Comparison of ENCODE assay signal across 17 cellular contexts in the genomic region with DNA sequence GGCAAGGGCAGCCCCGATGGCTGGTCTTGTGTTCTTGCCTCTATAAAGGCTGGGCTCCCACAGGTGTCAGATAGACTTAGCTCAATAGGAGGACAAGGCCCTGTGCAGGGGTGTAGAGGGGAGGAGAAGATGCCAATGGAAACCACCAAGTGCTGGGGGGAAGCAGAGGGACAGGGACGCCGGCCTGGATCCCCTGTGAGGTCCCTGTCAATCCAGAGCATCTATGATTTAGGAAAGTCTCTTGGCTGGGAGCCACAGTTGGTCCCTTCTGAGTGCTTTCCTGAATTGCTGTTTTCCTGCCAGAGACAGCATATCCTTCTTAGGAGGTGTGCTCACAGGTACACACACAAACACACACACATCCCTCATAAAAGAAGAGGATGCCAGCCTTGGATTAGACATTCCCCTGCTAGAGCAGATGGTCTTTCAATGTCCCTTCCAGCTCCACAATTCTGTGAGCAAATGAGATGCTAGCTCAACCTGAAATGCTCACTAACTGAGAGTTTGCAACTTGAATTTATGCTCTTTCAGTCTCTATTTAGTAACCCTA.
DNase-seq lines count a peak whose midpoint lies in the region; TF ChIP-seq lines count a peak whose summit lies in the region.
"Had no signal": no experiment of that assay in that cellular context is flagged by ENCODE, and none has a peak within 500 bp of the region (broad histone marks: within the 10 kb centered on the region; RNA-seq: fewer than 3 reads in every experiment).

No MANE protein-coding gene starts in this region.

- no peak for TF ChIP-seq POLR2A in prostate gland (IDR thresholded peaks at IDR 0.05)
- no peak for TF ChIP-seq POLR2A in uterus (IDR thresholded peaks at IDR 0.05)

- no peaks in the 10 kb centered on the region for H3K27me3 ChIP-seq in prostate gland (replicated peaks; ENCODE audit: insufficient read depth)
- no peaks in the 10 kb centered on the region for H3K27me3 ChIP-seq in uterus
- H3K27me3 ChIP-seq in neural progenitor cell: peaks cover 10% of the 10 kb centered on the region
- H3K27me3 ChIP-seq: BLaER1 treated with 17β-estradiol and CSF1 and Interleukin-3, amounts not matched to agents 10 nM and 100 nM had no signal

- intact Hi-C loops in prostate gland (cut with DNase I) (no loop called here), uterus (cut with DNase I; ENCODE audit: low total_unique reads) (loop anchor here (10.0 kb wide), 1 partner anchor 359 kb away; a partner anchor contains a TSS)

- H4K20me1 ChIP-seq in neural progenitor cell (ENCODE audit: low read depth): no peaks in the 10 kb centered on the region

- no peaks in the 10 kb centered on the region for H3K36me3 ChIP-seq in prostate gland
- no peaks in the 10 kb centered on the region for H3K36me3 ChIP-seq in uterus
- H3K36me3 ChIP-seq in neural progenitor cell: no peaks in the 10 kb centered on the region
- H3K36me3 ChIP-seq: HAP-1 had no signal

- TF ChIP-seq CTCF in prostate gland (IDR thresholded peaks at IDR 0.05): no peak
- no peak for TF ChIP-seq CTCF in uterus (IDR thresholded peaks at IDR 0.05)
- no peak for TF ChIP-seq CTCF in neural progenitor cell (IDR thresholded peaks at IDR 0.05)

- DNase-seq in G401 (ENCODE audit: low spot score) (peak; percentile 96), cerebellar cortex (ENCODE audit: low spot score) (peak; percentile 94), prostate gland (ENCODE audit: low spot score) (peak; percentile 3), superior temporal gyrus (ENCODE audit: extremely low spot score) (peak; percentile 17), uterus (no peak), iPS-NIHi7 (ENCODE audit: extremely low spot score) (no peak), neural progenitor cell (ENCODE audit: low spot score) (no peak)
- DNase-seq: CD8-positive, alpha-beta memory T cell; COR-L47; DMS 273 treated with DMSO at 0.1 percent for 48 hours; DMS53; DND-41; EL; GM23248 had no signal

- in situ Hi-C loops in G401 (cut with HindIII; ENCODE audit: low sequenced_read_pairs): no loop called here

- no peak overlapping the region for H3K4me3 ChIP-seq in prostate gland
- H3K4me3 ChIP-seq in uterus: no peak overlapping the region
- no peak overlapping the region for H3K4me3 ChIP-seq in neural progenitor cell
- H3K4me3 ChIP-seq: BLaER1 treated with 17β-estradiol and CSF1 and Interleukin-3, amounts not matched to agents 10 nM and 100 nM; GM23248; HAP-1 had no signal

- H3K36me3 Mint-ChIP-seq in neural progenitor cell: peaks cover 12% of the 10 kb centered on the region

- WGBS in prostate gland: 81% methylated on average over 3 of the region's 3 CpGs

- H3K79me2 ChIP-seq in neural progenitor cell (ENCODE audit: low read depth): no peaks in the 10 kb centered on the region

- no peak overlapping the region for H2AFZ ChIP-seq in neural progenitor cell (replicated peaks)
- H2AFZ ChIP-seq: GM23248 had no signal

- no peak overlapping the region for H3K27ac Mint-ChIP-seq in neural progenitor cell
- H3K27ac Mint-ChIP-seq: B cell; CD8-positive, alpha-beta memory T cell had no signal

- H3K27ac ChIP-seq in prostate gland (no peak overlapping the region), uterus (no peak overlapping the region), neural progenitor cell (no peak overlapping the region)
- H3K27ac ChIP-seq: BLaER1 treated with 17β-estradiol and CSF1 and Interleukin-3, amounts not matched to agents 10 nM and 100 nM; GM23248 had no signal

- peaks cover 6% of the 10 kb centered on the region for H3K4me1 Mint-ChIP-seq in neural progenitor cell

- peaks cover 15% of the 10 kb centered on the region for H3K9me3 Mint-ChIP-seq in neural progenitor cell

- no peak overlapping the region for H3K4me3 Mint-ChIP-seq in neural progenitor cell
- H3K4me3 Mint-ChIP-seq: B cell; CD8-positive, alpha-beta memory T cell had no signal

- no peak overlapping the region for H3K4me2 ChIP-seq in neural progenitor cell
- H3K4me2 ChIP-seq: BLaER1 treated with 17β-estradiol and CSF1 and Interleukin-3, amounts not matched to agents 10 nM and 100 nM had no signal

- H3K27me3 Mint-ChIP-seq in neural progenitor cell (ENCODE audit: insufficient read depth, low read depth): peaks cover 5% of the 10 kb centered on the region

- H3K4me1 ChIP-seq in prostate gland (replicated peaks): peaks cover under 1% of the 10 kb centered on the region
- H3K4me1 ChIP-seq in uterus: no peaks in the 10 kb centered on the region
- H3K4me1 ChIP-seq in neural progenitor cell: peaks cover 4% of the 10 kb centered on the region

- H3F3A ChIP-seq in neural progenitor cell (ENCODE audit: low read depth): peaks cover 6% of the 10 kb centered on the region

- H3K9ac ChIP-seq in neural progenitor cell: no peak overlapping the region
- H3K9ac ChIP-seq: BLaER1 treated with 17β-estradiol and CSF1 and Interleukin-3, amounts not matched to agents 10 nM and 100 nM; GM23248 had no signal

- H3K9me3 ChIP-seq in prostate gland (no peaks in the 10 kb centered on the region), uterus (no peaks in the 10 kb centered on the region), neural progenitor cell (ENCODE audit: low read depth) (no peaks in the 10 kb centered on the region)
- H3K9me3 ChIP-seq: HAP-1 had no signal

Comparison
In these comparisons a context has a peak if more than half of its experiments do, and no peak if none do; other contexts are left out.
1. DNase-seq: peak in G401 (single experiment), cerebellar cortex (single experiment), prostate gland (single experiment) and superior temporal gyrus (single experiment); none in uterus (0 of 2), iPS-NIHi7 (single experiment) and neural progenitor cell (single experiment).